ENCODE assay signal across 2 cellular contexts in the genomic region with DNA sequence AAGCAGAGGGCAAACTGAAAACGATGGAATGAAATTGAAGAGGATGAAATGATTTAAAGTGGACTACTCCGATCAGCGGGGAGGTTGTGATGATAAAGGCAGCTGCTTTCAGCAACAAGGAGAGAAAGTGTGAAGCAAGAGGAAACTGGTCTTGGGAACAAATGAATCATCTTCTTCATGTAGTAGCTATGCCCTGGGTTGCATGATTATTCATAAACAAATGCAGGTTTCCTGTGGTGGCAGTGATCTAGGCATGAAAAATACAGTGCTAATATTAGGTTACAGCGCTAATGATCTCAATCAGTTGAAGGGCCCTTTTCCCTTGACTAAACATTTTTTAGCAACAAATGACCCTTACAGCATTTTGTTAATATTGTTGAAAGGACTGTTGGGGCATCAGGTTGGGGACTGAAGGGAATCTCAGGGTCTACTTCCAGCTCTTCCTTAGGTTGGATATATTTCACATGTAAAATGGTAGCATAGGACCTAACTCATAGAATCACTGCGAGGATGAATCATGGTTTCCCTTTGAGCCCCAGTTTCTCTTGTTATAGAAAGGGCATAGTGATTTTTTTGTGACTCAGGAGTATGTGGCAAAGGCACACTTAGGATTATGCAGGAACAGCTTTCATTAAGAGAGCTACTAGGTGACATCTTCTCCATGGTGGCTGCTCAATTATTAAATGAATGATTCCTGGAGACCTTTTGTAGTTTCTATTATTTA.
TF ChIP-seq lines count a peak whose summit lies in the region.

No MANE protein-coding gene starts in this region.

TF ChIP-seq in K562, 482 proteins besides CTCF, POLR2A, EP300 and RAD21 (continued from another document):
- TF ChIP-seq CBFA2T3 (IDR thresholded peaks at IDR 0.05): no peak
- TF ChIP-seq ZNF717 (CRISPR knock-in tag; IDR thresholded peaks at IDR 0.05): no peak
- no peak for TF ChIP-seq CEBPG (CRISPR knock-in tag; IDR thresholded peaks at IDR 0.05)
- peak in 1 of 2 experiments; percentile 27; a peak in 1 of 4 replicates for TF ChIP-seq CEBPG (tag; conservative IDR thresholded peaks at IDR 0.05 in 1 of 2, IDR thresholded peaks at IDR 0.05 in 1 of 2)
- no peak for TF ChIP-seq TCF3 (CRISPR knock-in tag; IDR thresholded peaks at IDR 0.05)
- peak; percentile 35; the same call in 1 of the 2 replicates for TF ChIP-seq FOSL1 (tag; conservative IDR thresholded peaks at IDR 0.05)
- no peak for TF ChIP-seq ADNP (tag; IDR thresholded peaks at IDR 0.05)
- peak; percentile 8 for TF ChIP-seq DACH1 (IDR thresholded peaks at IDR 0.05; ENCODE audit: partially characterized antibody)
- TF ChIP-seq PTTG1 (tag; IDR thresholded peaks at IDR 0.05; ENCODE audit: low read depth): no peak
- TF ChIP-seq, protein P1, sequence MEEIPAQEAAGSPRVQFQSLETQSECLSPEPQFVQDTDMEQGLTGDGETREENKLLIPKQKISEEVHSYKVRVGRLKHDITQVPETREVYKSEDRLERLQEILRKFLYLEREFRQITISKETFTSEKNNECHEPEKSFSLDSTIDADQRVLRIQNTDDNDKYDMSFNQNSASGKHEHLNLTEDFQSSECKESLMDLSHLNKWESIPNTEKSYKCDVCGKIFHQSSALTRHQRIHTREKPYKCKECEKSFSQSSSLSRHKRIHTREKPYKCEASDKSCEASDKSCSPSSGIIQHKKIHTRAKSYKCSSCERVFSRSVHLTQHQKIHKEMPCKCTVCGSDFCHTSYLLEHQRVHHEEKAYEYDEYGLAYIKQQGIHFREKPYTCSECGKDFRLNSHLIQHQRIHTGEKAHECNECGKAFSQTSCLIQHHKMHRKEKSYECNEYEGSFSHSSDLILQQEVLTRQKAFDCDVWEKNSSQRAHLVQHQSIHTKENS (CRISPR knock-in tag; IDR thresholded peaks at IDR 0.05): no peak

TF ChIP-seq in GM23338, 12 proteins besides CTCF, POLR2A, EP300 and RAD21 (continued from another document):
- TF ChIP-seq EZH2phosphoT487 (IDR thresholded peaks at IDR 0.05; ENCODE audit: unreplicated experiment): no peak
- TF ChIP-seq ZNF331 (CRISPR knock-in tag; IDR thresholded peaks at IDR 0.05; ENCODE audit: low read depth): no peak
- TF ChIP-seq, protein P2, sequence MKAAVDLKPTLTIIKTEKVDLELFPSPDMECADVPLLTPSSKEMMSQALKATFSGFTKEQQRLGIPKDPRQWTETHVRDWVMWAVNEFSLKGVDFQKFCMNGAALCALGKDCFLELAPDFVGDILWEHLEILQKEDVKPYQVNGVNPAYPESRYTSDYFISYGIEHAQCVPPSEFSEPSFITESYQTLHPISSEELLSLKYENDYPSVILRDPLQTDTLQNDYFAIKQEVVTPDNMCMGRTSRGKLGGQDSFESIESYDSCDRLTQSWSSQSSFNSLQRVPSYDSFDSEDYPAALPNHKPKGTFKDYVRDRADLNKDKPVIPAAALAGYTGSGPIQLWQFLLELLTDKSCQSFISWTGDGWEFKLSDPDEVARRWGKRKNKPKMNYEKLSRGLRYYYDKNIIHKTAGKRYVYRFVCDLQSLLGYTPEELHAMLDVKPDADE (IDR thresholded peaks at IDR 0.05): no peak
- no peak for TF ChIP-seq CREB1 (CRISPR knock-in tag; IDR thresholded peaks at IDR 0.05; ENCODE audit: low read depth)
- TF ChIP-seq ZNF462 (CRISPR knock-in tag; IDR thresholded peaks at IDR 0.05): no peak
- TF ChIP-seq, protein P3, sequence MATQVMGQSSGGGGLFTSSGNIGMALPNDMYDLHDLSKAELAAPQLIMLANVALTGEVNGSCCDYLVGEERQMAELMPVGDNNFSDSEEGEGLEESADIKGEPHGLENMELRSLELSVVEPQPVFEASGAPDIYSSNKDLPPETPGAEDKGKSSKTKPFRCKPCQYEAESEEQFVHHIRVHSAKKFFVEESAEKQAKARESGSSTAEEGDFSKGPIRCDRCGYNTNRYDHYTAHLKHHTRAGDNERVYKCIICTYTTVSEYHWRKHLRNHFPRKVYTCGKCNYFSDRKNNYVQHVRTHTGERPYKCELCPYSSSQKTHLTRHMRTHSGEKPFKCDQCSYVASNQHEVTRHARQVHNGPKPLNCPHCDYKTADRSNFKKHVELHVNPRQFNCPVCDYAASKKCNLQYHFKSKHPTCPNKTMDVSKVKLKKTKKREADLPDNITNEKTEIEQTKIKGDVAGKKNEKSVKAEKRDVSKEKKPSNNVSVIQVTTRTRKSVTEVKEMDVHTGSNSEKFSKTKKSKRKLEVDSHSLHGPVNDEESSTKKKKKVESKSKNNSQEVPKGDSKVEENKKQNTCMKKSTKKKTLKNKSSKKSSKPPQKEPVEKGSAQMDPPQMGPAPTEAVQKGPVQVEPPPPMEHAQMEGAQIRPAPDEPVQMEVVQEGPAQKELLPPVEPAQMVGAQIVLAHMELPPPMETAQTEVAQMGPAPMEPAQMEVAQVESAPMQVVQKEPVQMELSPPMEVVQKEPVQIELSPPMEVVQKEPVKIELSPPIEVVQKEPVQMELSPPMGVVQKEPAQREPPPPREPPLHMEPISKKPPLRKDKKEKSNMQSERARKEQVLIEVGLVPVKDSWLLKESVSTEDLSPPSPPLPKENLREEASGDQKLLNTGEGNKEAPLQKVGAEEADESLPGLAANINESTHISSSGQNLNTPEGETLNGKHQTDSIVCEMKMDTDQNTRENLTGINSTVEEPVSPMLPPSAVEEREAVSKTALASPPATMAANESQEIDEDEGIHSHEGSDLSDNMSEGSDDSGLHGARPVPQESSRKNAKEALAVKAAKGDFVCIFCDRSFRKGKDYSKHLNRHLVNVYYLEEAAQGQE (IDR thresholded peaks at IDR 0.05; ENCODE audit: unreplicated experiment): no peak
- no peak for TF ChIP-seq NANOG (IDR thresholded peaks at IDR 0.05; ENCODE audit: borderline replicate concordance)
- TF ChIP-seq EZH2 (IDR thresholded peaks at IDR 0.05; ENCODE audit: low read depth, unreplicated experiment): no peak
- no peak for TF ChIP-seq POLR2AphosphoS5 (IDR thresholded peaks at IDR 0.05; ENCODE audit: low read depth)
- TF ChIP-seq STAT1 (IDR thresholded peaks at IDR 0.05; ENCODE audit: unreplicated experiment): no peak
- TF ChIP-seq ZNF114 (CRISPR knock-in tag; IDR thresholded peaks at IDR 0.05): no peak
TF ChIP-seq in GM23338: peak in this region for 0.
